1 cellular context compared by ENCODE assay signal in the genomic region with DNA sequence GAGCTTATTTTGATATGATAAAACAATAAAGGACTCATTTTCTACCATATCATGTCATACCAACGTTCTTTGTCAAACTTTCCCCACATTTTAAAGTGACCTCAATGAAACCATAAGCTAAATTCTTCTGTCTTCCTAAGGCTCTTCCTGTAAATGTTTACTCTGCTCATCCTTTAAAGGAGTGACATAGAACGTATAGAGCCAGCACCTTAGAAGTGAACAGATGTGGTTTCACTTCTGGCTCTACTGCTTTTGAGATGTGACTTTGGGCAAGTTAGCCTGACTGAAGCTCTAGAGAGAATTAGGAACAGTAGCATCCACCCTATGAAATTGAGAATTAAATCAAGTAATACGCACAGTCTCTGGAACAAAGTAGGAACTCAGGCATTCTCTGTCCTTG.
TF ChIP-seq lines count a peak whose summit lies in the region.

No MANE protein-coding gene starts in this region.

TF ChIP-seq in GM12878, 131 proteins besides CTCF, POLR2A, EP300 and RAD21:
- TF ChIP-seq SMARCA5 (IDR thresholded peaks at IDR 0.05), result no peak
